23 cellular contexts compared by ENCODE assay signal in the genomic region with DNA sequence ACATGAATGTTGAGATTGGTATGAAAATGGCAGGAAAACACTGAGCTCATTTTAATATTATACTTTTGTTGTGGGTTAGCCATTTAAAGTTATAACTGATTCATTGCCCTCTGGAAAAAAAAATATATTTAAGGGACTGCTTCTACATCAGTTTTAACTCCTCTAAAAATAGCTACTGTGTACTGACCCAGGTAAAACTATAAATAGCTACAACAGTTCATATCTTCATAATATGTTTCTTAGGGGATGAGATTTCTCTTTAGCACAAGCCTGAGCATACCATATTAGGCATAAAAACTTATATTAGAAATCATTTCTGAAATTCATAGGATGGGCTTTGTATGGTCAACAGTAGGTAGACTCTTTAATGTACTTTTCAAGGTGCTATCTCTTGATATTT.
"Had no signal": no experiment of that assay in that cellular context is flagged by ENCODE, and none has a peak within 500 bp of the region (broad histone marks: within the 10 kb centered on the region; RNA-seq: fewer than 3 reads in every experiment).

No MANE protein-coding gene starts in this region.

- H3K27me3 ChIP-seq: brain microvascular endothelial cell, MG63, Peyer's patch had no signal

- H3K9me3 ChIP-seq: MG63, Peyer's patch had no signal

- H3K27ac ChIP-seq: brain microvascular endothelial cell, Peyer's patch, RWPE1 had no signal

- DNase-seq: activated B cell treated with CpG ODN at 0.5 μM for 24 hours; activated CD4-positive, alpha-beta T cell treated with anti-CD3 and anti-CD28 coated beads for 1 hour; activated CD4-positive, alpha-beta T cell treated with anti-CD3 and anti-CD28 coated beads, Interleukin-2, amount 10 ng/mL, durations not matched to agents 24 days and 14 days; activated CD4-positive, alpha-beta T cell treated with anti-CD3 and anti-CD28 coated beads, Interleukin-2, amount 50 U/mL, for 48 hours; activated CD8-positive, alpha-beta memory T cell treated with anti-CD3 and anti-CD28 coated beads, Interleukin-2, amount 10 ng/mL, durations not matched to agents 7 days and 5 days; activated gamma-delta T cell; activated naive CD4-positive, alpha-beta T cell treated with anti-CD3 and anti-CD28 coated beads for 36 hours; activated T-cell treated with anti-CD3 and anti-CD28 coated beads, Interleukin-2, amount 50 U/mL, for 24 hours; brain microvascular endothelial cell; caudate nucleus; MG63; NCI-H1105 treated with DMSO at 0.1 percent for 48 hours; NCI-H1436 treated with DMSO at 0.1 percent for 48 hours; NCI-H187; NCI-H2081; NCI-H446; NCI-H524; Peyer's patch; SHP77 treated with DMSO at 0.1 percent for 48 hours; T-helper 2 cell; T1000 had no signal

- ATAC-seq: activated CD8-positive, alpha-beta memory T cell treated with anti-CD3 and anti-CD28 coated beads, Interleukin-2, amount 10 ng/mL, durations not matched to agents 7 days and 5 days; activated T-helper 17 cell treated with anti-CD3 and anti-CD28 coated beads, Interleukin-2, amount 50 U/mL, for 72 hours had no signal

- H3K4me1 ChIP-seq: Peyer's patch had no signal

- H3K4me3 ChIP-seq: MG63, Peyer's patch had no signal
